Comparison of ENCODE assay signal across 1 cellular context in the genomic region with DNA sequence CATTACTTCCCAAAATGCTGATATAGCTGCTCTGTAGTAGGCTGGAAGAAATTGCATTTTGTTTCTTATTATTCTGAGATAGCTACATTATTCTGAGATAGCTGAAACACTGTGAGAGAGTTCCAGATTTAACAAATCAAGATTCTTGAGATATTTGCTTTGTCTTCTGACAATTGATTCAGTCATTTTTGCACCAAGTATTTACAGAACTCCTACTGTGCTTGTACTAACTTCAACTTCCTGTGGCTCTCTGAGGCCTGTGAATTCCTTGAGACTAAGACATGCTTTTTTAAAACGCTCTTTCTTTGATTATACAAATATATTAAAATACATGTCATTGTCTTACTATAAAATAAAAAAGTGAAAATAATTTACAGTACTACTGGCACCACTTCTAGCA.
TF ChIP-seq lines count a peak whose summit lies in the region.

No MANE protein-coding gene starts in this region.

TF ChIP-seq in GM23338, 12 proteins besides CTCF, POLR2A, EP300 and RAD21 (continued from another document):
- TF ChIP-seq REST (IDR thresholded peaks at IDR 0.05; ENCODE audit: unreplicated experiment): no peak
- TF ChIP-seq ZNF331 (CRISPR knock-in tag; IDR thresholded peaks at IDR 0.05; ENCODE audit: low read depth): no peak
- TF ChIP-seq ZNF462 (CRISPR knock-in tag; IDR thresholded peaks at IDR 0.05): no peak
- TF ChIP-seq JUNB (IDR thresholded peaks at IDR 0.05; ENCODE audit: unreplicated experiment): no peak
- TF ChIP-seq ZNF114 (CRISPR knock-in tag; IDR thresholded peaks at IDR 0.05): no peak
- TF ChIP-seq EZH2 (IDR thresholded peaks at IDR 0.05; ENCODE audit: low read depth, unreplicated experiment): no peak
- TF ChIP-seq POLR2AphosphoS5 (IDR thresholded peaks at IDR 0.05; ENCODE audit: low read depth): no peak
- no peak for TF ChIP-seq CREB1 (CRISPR knock-in tag; IDR thresholded peaks at IDR 0.05; ENCODE audit: low read depth)
- TF ChIP-seq NANOG (IDR thresholded peaks at IDR 0.05; ENCODE audit: borderline replicate concordance): no peak
- TF ChIP-seq STAT1 (IDR thresholded peaks at IDR 0.05; ENCODE audit: unreplicated experiment): no peak
